In genomic region chr13:93872376-93872775, GRCh38 we compare ENCODE assay signal across 2 cellular contexts.
TF ChIP-seq lines count a peak whose summit lies in the region.

No MANE protein-coding gene starts in this region.

TF ChIP-seq in A549, 52 proteins besides CTCF, POLR2A, EP300 and RAD21 (continued from another document):
- TF ChIP-seq REST (IDR thresholded peaks at IDR 0.05) (peak; percentile 53; the same call in 1 of the 2 replicates), ZSCAN20 (CRISPR knock-in tag; IDR thresholded peaks at IDR 0.05) (no peak)
TF ChIP-seq in A549: peak in this region for 1.

TF ChIP-seq in GM23338, 12 proteins besides CTCF, POLR2A, EP300 and RAD21 (continued from another document):
- peak; percentile 50 for TF ChIP-seq REST (IDR thresholded peaks at IDR 0.05; ENCODE audit: unreplicated experiment)
